In the genomic region with DNA sequence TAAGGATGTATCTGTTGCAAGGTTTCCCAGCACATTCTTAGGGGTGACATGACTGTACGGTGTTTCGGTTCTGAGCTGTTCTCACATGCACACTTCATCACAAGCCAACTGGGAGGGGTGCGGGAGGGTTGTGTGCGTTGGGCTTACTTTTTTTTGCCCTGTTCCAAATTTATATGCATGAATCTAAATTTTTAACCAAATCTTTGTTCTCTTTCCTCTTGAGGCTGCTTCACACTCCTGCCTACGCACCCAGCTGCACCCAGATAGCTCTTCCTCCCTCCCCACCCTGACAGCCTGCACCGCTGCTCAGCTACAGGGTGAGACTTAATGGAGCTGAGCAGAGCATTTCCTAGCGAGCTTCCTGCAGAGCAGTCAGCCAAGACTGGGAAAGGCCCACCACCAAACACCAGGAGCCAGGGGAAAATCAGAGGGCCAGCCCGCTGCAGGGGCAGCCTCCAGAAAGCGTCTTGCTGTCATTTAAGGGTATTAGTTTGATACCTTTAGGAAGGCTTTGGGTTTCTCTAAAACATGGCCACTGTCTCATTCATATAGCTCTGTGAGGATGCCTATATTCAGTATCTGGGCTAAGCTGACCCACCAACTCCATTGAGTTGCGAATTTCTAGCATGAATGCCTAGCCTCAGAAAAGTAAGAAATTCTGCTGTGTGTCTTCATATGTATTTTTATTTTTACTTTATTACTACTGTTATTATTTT, we compare ENCODE assay signal across 9 cellular contexts.
DNase-seq lines count a peak whose midpoint lies in the region; ATAC-seq, FAIRE-seq and TF ChIP-seq lines count a peak whose summit lies in the region.
"Had no signal": no experiment of that assay in that cellular context is flagged by ENCODE, and none has a peak within 500 bp of the region (broad histone marks: within the 10 kb centered on the region; RNA-seq: fewer than 3 reads in every experiment).

No MANE protein-coding gene starts in this region.

- intact Hi-C loops in kidney (cut with DNase I) (no loop called here), PC-9 (cut with micrococcal nuclease; ENCODE audit: unreplicated experiment) (no loop called here)

- no peak overlapping the region for H2AFZ ChIP-seq in PC-9

- POLR2A ChIA-PET in PC-9 (lab: Charles Lee; ENCODE audit: unreplicated experiment): no interaction called here

- peaks cover 89% of the 10 kb centered on the region for H3K27me3 ChIP-seq in PC-9 (ENCODE audit: insufficient read depth, low read depth)
- H3K27me3 ChIP-seq: testis had no signal

- H3K4me1 ChIP-seq in kidney (ENCODE audit: control insufficient read depth in 1 of 2, insufficient read depth in 1 of 2, low read depth in 1 of 2, low read length in 2 of 2): peaks cover 0 to 2% of the 10 kb centered on the region in 2 donors
- H3K4me1 ChIP-seq in PC-9 (replicated peaks; ENCODE audit: insufficient read depth): no peaks in the 10 kb centered on the region
- H3K4me1 ChIP-seq: testis had no signal

- no peaks in the 10 kb centered on the region for H3K9me2 ChIP-seq in PC-9 (ENCODE audit: insufficient read depth)

- FAIRE-seq in GM12892 (lab: Jason Lieb, UNC) (no peak), kidney (lab: Jason Lieb, UNC) (no peak)

- CTCF ChIA-PET in PC-9 (lab: Charles Lee): no interaction called here

- no TSS peak for BruUV-seq in PC-9 (replicated peaks; lab: Mats Ljungman, UMichigan)

- H3K4me3 ChIP-seq in kidney (ENCODE audit: low read length in 2 of 2) (no peak overlapping the region), PC-9 (no peak overlapping the region)
- H3K4me3 ChIP-seq: testis had no signal

- H3F3A ChIP-seq in PC-9 (ENCODE audit: insufficient read depth, low read depth): no peaks in the 10 kb centered on the region

- no peaks in the 10 kb centered on the region for H4K20me1 ChIP-seq in PC-9 (ENCODE audit: insufficient read depth)

- H3K4me2 ChIP-seq in PC-9: no peak overlapping the region

- no peaks in the 10 kb centered on the region for H3K79me2 ChIP-seq in PC-9 (ENCODE audit: low read depth)

- H3K36me3 ChIP-seq in kidney (ENCODE audit: control insufficient read depth in 1 of 2, insufficient read depth in 2 of 2, low read length in 2 of 2) (no peaks in the 10 kb centered on the region), PC-9 (ENCODE audit: low read depth) (no peaks in the 10 kb centered on the region)

- ATAC-seq in GM19468 (IDR thresholded peaks at IDR 0.05; ENCODE audit: extremely low read depth, unreplicated experiment): peak; percentile 51
- ATAC-seq in HG03108 (IDR thresholded peaks at IDR 0.05; ENCODE audit: unreplicated experiment): peak; percentile 80

- TF ChIP-seq POLR2A in GM12892 (IDR thresholded peaks at IDR 0.05; ENCODE audit: low read depth, low read length): no peak

- no peak overlapping the region for H3K9ac ChIP-seq in kidney (ENCODE audit: low read length in 2 of 2)

- H3K27ac ChIP-seq in kidney (ENCODE audit: low read depth in 2 of 2, low read length in 2 of 2) (peak overlapping the region; percentile 14 to 65), PC-9 (no peak overlapping the region)
- H3K27ac ChIP-seq: testis had no signal

- TF ChIP-seq CTCF in kidney (IDR thresholded peaks at IDR 0.05; ENCODE audit: borderline replicate concordance, extremely low read depth, insufficient read depth) (no peak), PC-9 (conservative IDR thresholded peaks at IDR 0.05) (no peak)

- DNase-seq in GM12892 (ENCODE audit: insufficient read length): peak; percentile 13
- DNase-seq in kidney: peak; percentile 77
- DNase-seq in PC-9: no peak
- no peak for DNase-seq in middle frontal gyrus (ENCODE audit: extremely low spot score, low spot score)
- no peak for DNase-seq in glomerular visceral epithelial cell (ENCODE audit: extremely low spot score)
- DNase-seq in NOMO-1 treated with dmso at 0.1 percent for 144 hours (lab: John Stamatoyannopoulos, UW; ENCODE audit: unreplicated experiment): no peak
- DNase-seq: testis had no signal

- H3K9me3 ChIP-seq in kidney (ENCODE audit: control insufficient read depth in 1 of 2, low read length in 2 of 2): no peaks in the 10 kb centered on the region
- no peaks in the 10 kb centered on the region for H3K9me3 ChIP-seq in PC-9 (ENCODE audit: insufficient read depth, low read depth)
- H3K9me3 ChIP-seq: testis had no signal

Comparison
In these comparisons a context has a peak if more than half of its experiments do, and no peak if none do; other contexts are left out.
1. DNase-seq: peak in GM12892 (single experiment) and kidney (single experiment); none in PC-9 (0 of 2), middle frontal gyrus (single experiment), glomerular visceral epithelial cell (single experiment) and NOMO-1 treated with dmso at 0.1 percent for 144 hours (single experiment).